Comparison of ENCODE assay signal across 8 cellular contexts in genomic region chr10:61942997-61943457, GRCh38. TPM values are rescaled to one million over a fixed set of nuclear protein-coding genes. Genes with fewer than 3 reads are reported as not detected.
A peak's percentile ranks its signal among the peaks of the same experiment; 100 is the strongest.
DNase-seq lines count a peak whose midpoint lies in the region; ATAC-seq, FAIRE-seq and TF ChIP-seq lines count a peak whose summit lies in the region.
"Had no signal": no experiment of that assay in that cellular context is flagged by ENCODE, and none has a peak within 500 bp of the region (broad histone marks: within the 10 kb centered on the region; RNA-seq: fewer than 3 reads in every experiment).

No MANE protein-coding gene starts in this region.

- TF ChIP-seq CTCF in adrenal gland (IDR thresholded peaks at IDR 0.05) (no peak), keratinocyte (optimal IDR thresholded peaks at IDR 0.05 in 1 of 3, IDR thresholded peaks at IDR 0.05 in 1 of 3, conservative IDR thresholded peaks at IDR 0.05 in 1 of 3; ENCODE audit: extremely low read depth in 1 of 3, insufficient read depth in 2 of 3, low read length in 3 of 3) (no peak), thoracic aorta (IDR thresholded peaks at IDR 0.05) (no peak)

- peaks cover 0 to 3% (median 0%) of the 10 kb centered on the region in 3 donors for H3K9me3 ChIP-seq in adrenal gland (replicated peaks in 1 of 3)
- H3K9me3 ChIP-seq in keratinocyte (ENCODE audit: control insufficient read depth, low read depth, low read length): no peaks in the 10 kb centered on the region
- no peaks in the 10 kb centered on the region for H3K9me3 ChIP-seq in thoracic aorta

- no peaks in the 10 kb centered on the region for H4K20me1 ChIP-seq in keratinocyte (ENCODE audit: control insufficient read depth, extremely low read depth, insufficient read depth, low read length)

- H3K27me3 ChIP-seq in adrenal gland (no peaks in the 10 kb centered on the region), keratinocyte (ENCODE audit: control insufficient read depth, extremely low read depth, insufficient read depth, low read length) (no peaks in the 10 kb centered on the region), thoracic aorta (replicated peaks; ENCODE audit: insufficient read depth) (no peaks in the 10 kb centered on the region)

- H3K36me3 ChIP-seq in adrenal gland (replicated peaks in 1 of 2) (peaks cover 0 to 4% of the 10 kb centered on the region in 2 donors), keratinocyte (ENCODE audit: control insufficient read depth in 2 of 2, extremely low read depth in 1 of 2, insufficient read depth in 2 of 2, low read length in 2 of 2) (peaks cover 0 to 8% of the 10 kb centered on the region in 2 experiments), thoracic aorta (no peaks in the 10 kb centered on the region)

- peak overlapping the region; percentile 81 for H3K4me2 ChIP-seq in keratinocyte (ENCODE audit: control insufficient read depth, extremely low read depth, insufficient read depth, low read depth, low read length)

- no peak for TF ChIP-seq POLR2A in adrenal gland (IDR thresholded peaks at IDR 0.05)

- dilution Hi-C loops in keratinocyte (cut with MboI; ENCODE audit: extremely low pct_ligation_motif_present, low sequenced_read_pairs): no loop called here

- FAIRE-seq in HTR-8/SVneo (lab: Jason Lieb, UNC) (no peak), keratinocyte (lab: Jason Lieb, UNC) (no peak)

- H3K9me1 ChIP-seq in keratinocyte (ENCODE audit: control insufficient read depth, extremely low read depth, insufficient read depth, low read length): no peaks in the 10 kb centered on the region

- ATAC-seq in thoracic aorta (ENCODE audit: insufficient number of reproducible peaks, low FRiP score, low read depth) (peak; percentile 18), GM19328 (IDR thresholded peaks at IDR 0.05; ENCODE audit: unreplicated experiment) (no peak)

- 47 to 56% (median 49%) methylated on average over 1 of the region's 1 CpG for WGBS in adrenal gland, 4 donors

- H3K27ac ChIP-seq in adrenal gland (peak overlapping the region; percentile 64 to 80 (median 76)), keratinocyte (ENCODE audit: control insufficient read depth, insufficient read depth, low read length) (peak overlapping the region; percentile 84), thoracic aorta (peak overlapping the region; percentile 87 to 95)

- H2AFZ ChIP-seq in keratinocyte (ENCODE audit: control insufficient read depth, low read length): peak overlapping the region; percentile 5

- DNase-seq in HTR-8/SVneo (ENCODE audit: insufficient read length, low spot score) (peak; percentile 23), adrenal gland (no peak), keratinocyte (ENCODE audit: low read depth, low spot score) (no peak), thoracic aorta (ENCODE audit: low spot score) (no peak), NCI-H2107 (lab: John Stamatoyannopoulos, UW) (no peak), amygdala (lab: John Stamatoyannopoulos, UW) (no peak)

- peaks cover 14% of the 10 kb centered on the region for H3K79me2 ChIP-seq in keratinocyte (ENCODE audit: control insufficient read depth, insufficient read depth, low read length)

- H3K4me1 ChIP-seq in adrenal gland (replicated peaks in 1 of 2): peaks cover 41 to 61% of the 10 kb centered on the region in 2 donors
- peaks cover 43% of the 10 kb centered on the region for H3K4me1 ChIP-seq in keratinocyte (ENCODE audit: control insufficient read depth, extremely low read depth, insufficient read depth, low read length)
- peaks cover 64 to 65% of the 10 kb centered on the region in 2 donors for H3K4me1 ChIP-seq in thoracic aorta (ENCODE audit: control insufficient read depth in 1 of 2, low read depth in 2 of 2)

- intact Hi-C loops in adrenal gland (cut with DNase I): no loop called here

- H3K4me3 ChIP-seq in adrenal gland (peak overlapping the region in 1 of 4 donors; percentile 18), keratinocyte (ENCODE audit: control insufficient read depth in 2 of 3, extremely low read depth in 1 of 3, insufficient read depth in 2 of 3, low read depth in 1 of 3, low read length in 3 of 3) (peak overlapping the region in 2 of 3 experiments; percentile 43 to 52), thoracic aorta (peak overlapping the region; percentile 63)
- H3K4me3 ChIP-seq: lung had no signal

- H3K9ac ChIP-seq in keratinocyte (ENCODE audit: control insufficient read depth, extremely low read depth, insufficient read depth, low read length): peak overlapping the region; percentile 67

RNA-seq across cellular contexts. Expression of gene ARID5B, which starts 41.5 kb away (rescaled TPM):
- 10 to 100 TPM in 7 of 8 donors, 1 to 10 TPM in 1; 8.6 to 42.4 (median 30.8) TPM for total RNA-seq in adrenal gland
- polyA plus RNA-seq in adrenal gland: 10 to 100 TPM in 1 of 3 donors, 1 to 10 TPM in 2; 5.7 to 10.7 (median 9.0) TPM
- 5.1 to 7.0 TPM (median 5.4 TPM) in 3 replicates for polyA plus RNA-seq in keratinocyte
- 21.8 TPM for polyA plus RNA-seq in keratinocyte (2011; ENCODE audit: low read depth)
- polyA plus RNA-seq in keratinocyte (2011; cell fraction: cytosol; rRNA removed): 2.6 and 3.8 TPM in 2 replicates
- 10.2 TPM in 2 replicates for polyA plus RNA-seq in keratinocyte (2011; cell fraction: nucleus; rRNA removed)
- 6.4 and 15.8 TPM in 2 replicates for polyA plus RNA-seq in keratinocyte (2012; ENCODE audit: low replicate concordance)
- 15.2 to 37.1 TPM (median 28.8 TPM) in 3 replicates for polyA minus RNA-seq in keratinocyte
- 6.1 TPM for polyA minus RNA-seq in keratinocyte (2011; cell fraction: cytosol; rRNA and poly(A)+ RNA removed)
- 24.1 and 47.5 TPM in 2 replicates for polyA minus RNA-seq in keratinocyte (2011; cell fraction: nucleus; rRNA and poly(A)+ RNA removed)
- 10 to 100 TPM; 60.7 to 80.4 TPM for total RNA-seq in thoracic aorta
